Comparison of ENCODE assay signal across 22 cellular contexts in the genomic region with DNA sequence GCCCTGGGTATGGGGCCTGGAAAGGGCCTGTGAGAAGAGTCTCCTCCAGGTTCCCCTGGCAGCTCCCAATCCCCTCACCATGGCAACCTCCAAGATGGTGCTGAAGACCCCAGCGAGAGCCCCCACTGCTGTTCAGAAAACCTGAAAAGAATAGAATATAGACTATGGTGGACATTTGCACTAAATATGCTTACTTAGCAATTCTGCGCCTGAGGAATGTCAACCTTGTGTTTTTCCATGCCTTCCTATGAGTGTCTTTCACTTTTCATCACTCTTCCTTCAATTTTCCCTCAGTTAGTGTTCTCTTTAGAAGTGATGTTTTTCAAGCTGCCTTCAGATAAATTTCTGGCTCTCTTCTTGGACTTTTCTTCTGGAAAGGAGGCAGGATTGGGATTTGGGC.
A peak's percentile ranks its signal among the peaks of the same experiment; 100 is the strongest.
DNase-seq lines count a peak whose midpoint lies in the region; ATAC-seq, FAIRE-seq and TF ChIP-seq lines count a peak whose summit lies in the region.
"Had no signal": no experiment of that assay in that cellular context is flagged by ENCODE, and none has a peak within 500 bp of the region (broad histone marks: within the 10 kb centered on the region; RNA-seq: fewer than 3 reads in every experiment).

No MANE protein-coding gene starts in this region.

- H2BK5ac ChIP-seq in IMR-90 (ENCODE audit: low read depth, low read length, poor library complexity, severe bottlenecking) (no peak overlapping the region), H1 (ENCODE audit: low read depth, low read length) (no peak overlapping the region), neuronal stem cell (ENCODE audit: low read length) (no peak overlapping the region)

- no peak overlapping the region for H2AK5ac ChIP-seq in IMR-90 (ENCODE audit: low read depth, low read length)
- H2AK5ac ChIP-seq in H1 (ENCODE audit: low read depth, low read length): no peak overlapping the region
- no peak overlapping the region for H2AK5ac ChIP-seq in neuronal stem cell (ENCODE audit: low read depth, low read length)

- dilution Hi-C loops in IMR-90 (cut with HindIII; ENCODE audit: low sequenced_read_pairs, unreplicated experiment): no loop called here

- H3K4ac ChIP-seq in IMR-90 (ENCODE audit: low read depth, low read length): no peak overlapping the region
- no peak overlapping the region for H3K4ac ChIP-seq in H1 (replicated peaks; ENCODE audit: insufficient read length, low read depth, low read length)
- H3K4ac ChIP-seq in neuronal stem cell (ENCODE audit: low read length): no peak overlapping the region

- H4K20me1 ChIP-seq in HepG2 (ENCODE audit: insufficient read depth, low read length) (no peaks in the 10 kb centered on the region), IMR-90 (ENCODE audit: insufficient read depth, low read length) (no peaks in the 10 kb centered on the region), H1 (replicated peaks in 1 of 2; ENCODE audit: control insufficient read depth in 1 of 2, insufficient read depth in 2 of 2, low read length in 2 of 2) (no peaks in the 10 kb centered on the region)
- H4K20me1 ChIP-seq: BLaER1 treated with 17β-estradiol and CSF1 and Interleukin-3, amounts not matched to agents 10 nM and 100 nM had no signal

- H3K14ac ChIP-seq in IMR-90 (replicated peaks; ENCODE audit: low read depth, low read length): no peak overlapping the region
- no peak overlapping the region for H3K14ac ChIP-seq in H1 (ENCODE audit: insufficient read length)
- H3K14ac ChIP-seq in neuronal stem cell (ENCODE audit: low read length): no peak overlapping the region

- H3K9me3 ChIP-seq in HepG2 (ENCODE audit: low read length): no peaks in the 10 kb centered on the region
- H3K9me3 ChIP-seq in right lobe of liver: no peaks in the 10 kb centered on the region
- H3K9me3 ChIP-seq in IMR-90 (ENCODE audit: control insufficient read depth, insufficient read depth, low read length): no peaks in the 10 kb centered on the region
- H3K9me3 ChIP-seq in H1 (ENCODE audit: insufficient read depth in 2 of 2, low read depth in 1 of 2, low read length in 1 of 2): no peaks in the 10 kb centered on the region
- no peaks in the 10 kb centered on the region for H3K9me3 ChIP-seq in neuronal stem cell (replicated peaks in 1 of 2; ENCODE audit: control insufficient read depth in 2 of 2, insufficient read depth in 1 of 2, low read depth in 1 of 2, low read length in 2 of 2)
- H3K9me3 ChIP-seq: BLaER1 treated with 17β-estradiol and CSF1 and Interleukin-3, amounts not matched to agents 10 nM and 100 nM; Caco-2 had no signal

- H3K79me2 ChIP-seq in HepG2 (ENCODE audit: insufficient read depth, low read length) (peaks cover 6% of the 10 kb centered on the region), H1 (ENCODE audit: control insufficient read depth in 1 of 2, insufficient read depth in 2 of 2, low read length in 2 of 2) (no peaks in the 10 kb centered on the region)

- no peaks in the 10 kb centered on the region for H3K23me2 ChIP-seq in H1 (ENCODE audit: low read depth, low read length)

- no peak for TF ChIP-seq EP300 in HepG2 (IDR thresholded peaks at IDR 0.05; ENCODE audit: low read depth in 2 of 2, low read length in 2 of 2)
- TF ChIP-seq EP300 in HepG2 (CRISPR knock-in tag; IDR thresholded peaks at IDR 0.05; ENCODE audit: borderline replicate concordance): no peak
- no peak for TF ChIP-seq EP300 in H1 (IDR thresholded peaks at IDR 0.05; ENCODE audit: borderline replicate concordance in 1 of 2, low read depth in 2 of 2, low read length in 2 of 2)

- no peak for ATAC-seq in HepG2
- ATAC-seq in right lobe of liver: no peak
- no peak for ATAC-seq in IMR-90 (ENCODE audit: low read depth)
- ATAC-seq in HG02798 (IDR thresholded peaks at IDR 0.05; ENCODE audit: poor library complexity, unreplicated experiment): no peak
- no peak for ATAC-seq in GM18868 (IDR thresholded peaks at IDR 0.05; ENCODE audit: unreplicated experiment)
- ATAC-seq: CD8-positive, alpha-beta T cell had no signal

- H2AK9ac ChIP-seq in IMR-90 (replicated peaks; ENCODE audit: low read depth, low read length, poor library complexity): no peak overlapping the region

- no peak for FAIRE-seq in HepG2 (lab: Jason Lieb, UNC)
- no peak for FAIRE-seq in H1 (lab: Jason Lieb, UNC)
- FAIRE-seq: A204.1, D721Med, G401.6, GM12891 had no signal

- TF ChIP-seq RAD21 in HepG2 (CRISPR knock-in tag; IDR thresholded peaks at IDR 0.05) (no peak), IMR-90 (IDR thresholded peaks at IDR 0.05; ENCODE audit: low read length) (no peak), H1 (IDR thresholded peaks at IDR 0.05 in 1 of 2, conservative IDR thresholded peaks at IDR 0.05 in 1 of 2; ENCODE audit: low read depth in 2 of 2, low read length in 2 of 2) (no peak)

- WGBS in HepG2 (ENCODE audit: low lambda C conversion rate): 86% methylated on average over 2 of the region's 2 CpGs
- 67% methylated on average over 1 of the region's 2 CpGs for WGBS in right lobe of liver (ENCODE audit: insufficient coverage, low coverage, low lambda C conversion rate, missing lambda C conversion rate)
- no CpG with 5 or more reads among the region's 2 CpGs for WGBS in IMR-90 (ENCODE audit: extremely low coverage in 2 of 2, insufficient read length in 1 of 2), 2 experiments
- WGBS in H1 (ENCODE audit: extremely low coverage in 1 of 2, insufficient coverage in 1 of 2, insufficient read length in 1 of 2, insufficient replicate concordance in 2 of 2, low coverage in 1 of 2, low lambda C conversion rate in 2 of 2, missing lambda C conversion rate in 1 of 2), 2 experiments: 90% methylated on average over 2 of the region's 2 CpGs; no CpG with 5 or more reads in 1 of the 2 experiments
- WGBS in neuronal stem cell (ENCODE audit: extremely low coverage in 2 of 2, insufficient read length in 2 of 2, insufficient replicate concordance in 1 of 2), 2 donors: no CpG with 5 or more reads among the region's 2 CpGs
- 90 to 97% methylated on average over 2 of the region's 2 CpGs for WGBS in lower leg skin, 2 donors

- BruUV-seq in HepG2 (replicated peaks; lab: Mats Ljungman, UMichigan) (no TSS peak), IMR-90 (replicated peaks; lab: Mats Ljungman, UMichigan) (no TSS peak)

- H2AFZ ChIP-seq in HepG2 (ENCODE audit: low read length): no peak overlapping the region
- H2AFZ ChIP-seq in IMR-90 (replicated peaks; ENCODE audit: low read length, poor library complexity): no peak overlapping the region
- no peak overlapping the region for H2AFZ ChIP-seq in H1 (ENCODE audit: low read length)
- no peak overlapping the region for H2AFZ ChIP-seq in neuronal stem cell (ENCODE audit: low read length)

- H3K23ac ChIP-seq in IMR-90 (ENCODE audit: low read depth, low read length): no peak overlapping the region
- no peak overlapping the region for H3K23ac ChIP-seq in H1 (ENCODE audit: insufficient read length)
- no peak overlapping the region for H3K23ac ChIP-seq in neuronal stem cell (ENCODE audit: low read depth, low read length, poor library complexity)

- in situ Hi-C loops in HepG2 (cut with HindIII; ENCODE audit: extremely low pct_ligation_motif_present, low pct_unique_long_range_greater_than_20kb) (no loop called here), IMR-90 (cut with MboI; ENCODE audit: low sequenced_read_pairs) (no loop called here)

- TF ChIP-seq POLR2A in HepG2 (IDR thresholded peaks at IDR 0.05; ENCODE audit: insufficient read depth in 1 of 2, low read depth in 2 of 2, low read length in 2 of 2) (no peak), right lobe of liver (IDR thresholded peaks at IDR 0.05) (no peak), IMR-90 (IDR thresholded peaks at IDR 0.05; ENCODE audit: low read depth, low read length) (no peak), H1 (IDR thresholded peaks at IDR 0.05; ENCODE audit: control extremely low read depth in 1 of 2, low read depth in 2 of 2, low read length in 2 of 2) (no peak), lower leg skin (IDR thresholded peaks at IDR 0.05) (no peak)

- H3K36me3 ChIP-seq in HepG2 (replicated peaks in 1 of 2; ENCODE audit: control insufficient read depth in 1 of 2, insufficient read depth in 2 of 2, low read length in 2 of 2) (no peaks in the 10 kb centered on the region; a peak in 1 of 5 replicates), right lobe of liver (no peaks in the 10 kb centered on the region), IMR-90 (ENCODE audit: control insufficient read depth, insufficient read depth, low read length) (no peaks in the 10 kb centered on the region), H1 (ENCODE audit: control insufficient read depth in 2 of 4, insufficient read depth in 4 of 4, low read length in 3 of 4) (no peaks in the 10 kb centered on the region), neuronal stem cell (replicated peaks in 1 of 2; ENCODE audit: control insufficient read depth in 2 of 2, insufficient read depth in 2 of 2, low read length in 2 of 2) (no peaks in the 10 kb centered on the region)
- H3K36me3 ChIP-seq: BLaER1 treated with 17β-estradiol and CSF1 and Interleukin-3, amounts not matched to agents 10 nM and 100 nM had no signal

- intact Hi-C loops in HepG2 (cut with micrococcal nuclease; ENCODE audit: unreplicated experiment) (no loop called here), right lobe of liver (cut with DNase I) (no loop called here), IMR-90 (cut with micrococcal nuclease) (no loop called here), lower leg skin (cut with DNase I; ENCODE audit: low total_unique reads) (no loop called here)

- H2BK20ac ChIP-seq in IMR-90 (ENCODE audit: low read depth, low read length) (no peak overlapping the region), H1 (ENCODE audit: low read length) (no peak overlapping the region)

- H3K27me3 ChIP-seq in HepG2 (ENCODE audit: control insufficient read depth in 1 of 2, insufficient read depth in 2 of 2, low read length in 2 of 2) (no peaks in the 10 kb centered on the region), right lobe of liver (no peaks in the 10 kb centered on the region), IMR-90 (ENCODE audit: control insufficient read depth, insufficient read depth, low read length) (peaks cover 8% of the 10 kb centered on the region; the same call in 1 of the 2 replicates), H1 (replicated peaks in 1 of 4; ENCODE audit: control insufficient read depth in 3 of 4, extremely low read depth in 1 of 4, insufficient read depth in 3 of 4, low read length in 3 of 4) (no peaks in the 10 kb centered on the region), neuronal stem cell (ENCODE audit: control insufficient read depth in 3 of 3, insufficient read depth in 3 of 3, low read depth in 1 of 3, low read length in 3 of 3) (no peaks in the 10 kb centered on the region)
- H3K27me3 ChIP-seq: BLaER1 treated with 17β-estradiol and CSF1 and Interleukin-3, amounts not matched to agents 10 nM and 100 nM had no signal

- H4K5ac ChIP-seq in IMR-90 (ENCODE audit: low read depth, low read length) (no peak overlapping the region), H1 (ENCODE audit: insufficient read length, low read depth, low read length) (no peak overlapping the region)

- H2BK15ac ChIP-seq in IMR-90 (ENCODE audit: low read depth, low read length) (no peak overlapping the region), H1 (ENCODE audit: low read length) (no peak overlapping the region), neuronal stem cell (ENCODE audit: low read length) (no peak overlapping the region)

- no peak overlapping the region for H4K8ac ChIP-seq in IMR-90 (ENCODE audit: low read depth in 2 of 2, low read length in 2 of 2)
- no peak overlapping the region for H4K8ac ChIP-seq in H1 (ENCODE audit: extremely low read depth, insufficient read depth, low read length)
- no peak overlapping the region for H4K8ac ChIP-seq in neuronal stem cell (ENCODE audit: low read depth, low read length)

- no peak overlapping the region for H3K4me3 ChIP-seq in HepG2 (replicated peaks in 1 of 3; ENCODE audit: insufficient read depth in 1 of 3, low read depth in 2 of 3, low read length in 3 of 3)
- no peak overlapping the region for H3K4me3 ChIP-seq in right lobe of liver
- H3K4me3 ChIP-seq in IMR-90 (ENCODE audit: insufficient read depth, low read depth, low read length): no peak overlapping the region
- H3K4me3 ChIP-seq in H1 (ENCODE audit: extremely low read depth in 1 of 4, insufficient read depth in 2 of 4, low read depth in 3 of 4, low read length in 4 of 4): no peak overlapping the region
- no peak overlapping the region for H3K4me3 ChIP-seq in neuronal stem cell (ENCODE audit: low read length in 2 of 2)
- no peak overlapping the region for H3K4me3 ChIP-seq in lower leg skin (ENCODE audit: low read depth, poor library complexity, severe bottlenecking)
- H3K4me3 ChIP-seq: BLaER1 treated with 17β-estradiol and CSF1 and Interleukin-3, amounts not matched to agents 10 nM and 100 nM had no signal

- no peak overlapping the region for H3K9ac ChIP-seq in HepG2 (ENCODE audit: insufficient read depth, low read depth, low read length)
- no peak overlapping the region for H3K9ac ChIP-seq in IMR-90 (ENCODE audit: low read depth, low read length)
- H3K9ac ChIP-seq in H1 (replicated peaks in 1 of 4; ENCODE audit: extremely low read depth in 1 of 4, low read depth in 3 of 4, low read length in 3 of 4): no peak overlapping the region
- H3K9ac ChIP-seq in neuronal stem cell (ENCODE audit: low read depth, low read length, poor library complexity): no peak overlapping the region
- H3K9ac ChIP-seq: BLaER1 treated with 17β-estradiol and CSF1 and Interleukin-3, amounts not matched to agents 10 nM and 100 nM had no signal

- H3K4me1 ChIP-seq in HepG2 (ENCODE audit: insufficient read depth, low read length) (peaks cover 46% of the 10 kb centered on the region), right lobe of liver (peaks cover 0 to 19% (median 9%) of the 10 kb centered on the region in 4 donors), IMR-90 (ENCODE audit: control insufficient read depth, insufficient read depth, low read length) (no peaks in the 10 kb centered on the region), H1 (replicated peaks in 1 of 4; ENCODE audit: control insufficient read depth in 3 of 4, insufficient read depth in 4 of 4, low read length in 3 of 4) (no peaks in the 10 kb centered on the region), neuronal stem cell (ENCODE audit: control insufficient read depth in 2 of 2, insufficient read depth in 1 of 2, low read depth in 1 of 2, low read length in 2 of 2) (no peaks in the 10 kb centered on the region)
- H3K4me1 ChIP-seq: BLaER1 treated with 17β-estradiol and CSF1 and Interleukin-3, amounts not matched to agents 10 nM and 100 nM; Caco-2 had no signal

- H4K91ac ChIP-seq in IMR-90 (ENCODE audit: insufficient read depth, low read depth, low read length) (no peak overlapping the region), H1 (replicated peaks; ENCODE audit: insufficient read length, low read length) (no peak overlapping the region), neuronal stem cell (ENCODE audit: low read depth, low read length, poor library complexity) (no peak overlapping the region)

- H3K4me2 ChIP-seq in HepG2 (ENCODE audit: low read depth, low read length): no peak overlapping the region
- no peak overlapping the region for H3K4me2 ChIP-seq in IMR-90 (ENCODE audit: low read depth, low read length)
- H3K4me2 ChIP-seq in H1 (ENCODE audit: insufficient read depth in 1 of 2, low read depth in 2 of 2, low read length in 2 of 2): no peak overlapping the region
- no peak overlapping the region for H3K4me2 ChIP-seq in neuronal stem cell (ENCODE audit: insufficient read depth, low read length, poor library complexity, severe bottlenecking)
- H3K4me2 ChIP-seq: BLaER1 treated with 17β-estradiol and CSF1 and Interleukin-3, amounts not matched to agents 10 nM and 100 nM had no signal

- H2BK120ac ChIP-seq in IMR-90 (ENCODE audit: low read depth, low read length) (no peak overlapping the region), H1 (replicated peaks; ENCODE audit: low read depth, low read length) (no peak overlapping the region), neuronal stem cell (ENCODE audit: low read depth, low read length) (no peak overlapping the region)

- no peak overlapping the region for H2BK12ac ChIP-seq in H1 (ENCODE audit: low read depth, low read length)
- no peak overlapping the region for H2BK12ac ChIP-seq in neuronal stem cell (ENCODE audit: low read length)

- TF ChIP-seq CTCF in HepG2 (CRISPR knock-in tag; IDR thresholded peaks at IDR 0.05): no peak
- TF ChIP-seq CTCF in right lobe of liver (IDR thresholded peaks at IDR 0.05): no peak
- TF ChIP-seq CTCF in IMR-90 (conservative IDR thresholded peaks at IDR 0.05; ENCODE audit: low read depth, low read length): no peak
- no peak for TF ChIP-seq CTCF in H1 (IDR thresholded peaks at IDR 0.05; ENCODE audit: control extremely low read depth in 1 of 3, insufficient read depth in 1 of 3, low read depth in 1 of 3, low read length in 3 of 3)
- no peak for TF ChIP-seq CTCF in lower leg skin (IDR thresholded peaks at IDR 0.05)

- CTCF ChIA-PET in HepG2 (lab: Yijun Ruan, JAX; ENCODE audit: low intra/inter-chr PET ratio, low total read pairs) (no interaction called here), IMR-90 (lab: Yijun Ruan, JAX) (interaction anchor here (0.5 kb wide), 1 partner anchor 138 kb away, joined by 3 read pairs; no protein-coding TSS in a partner anchor), H1 (lab: Charles Lee; ENCODE audit: partially characterized antibody) (interaction anchor here (3.2 kb wide), 1 partner anchor 16 kb away, joined by 12 read pairs; no protein-coding TSS in a partner anchor)

- no peaks in the 10 kb centered on the region for H3K9me1 ChIP-seq in IMR-90 (ENCODE audit: insufficient read depth, low read length)

- POLR2A ChIA-PET in HepG2 (lab: Yijun Ruan, JAX) (interaction anchor here (1.3 kb wide), 1 partner anchor 13 kb away, joined by 4 read pairs; no protein-coding TSS in a partner anchor), IMR-90 (lab: Charles Lee; ENCODE audit: unreplicated experiment) (no interaction called here), H1 (lab: Charles Lee; ENCODE audit: partially characterized antibody) (no interaction called here)

- no peak overlapping the region for H3K18ac ChIP-seq in IMR-90 (ENCODE audit: low read depth, low read length)
- no peak overlapping the region for H3K18ac ChIP-seq in H1 (ENCODE audit: extremely low read depth, low read length)
- H3K18ac ChIP-seq in neuronal stem cell (ENCODE audit: low read length): peak overlapping the region; percentile 39

- no peak for DNase-seq in HepG2 (ENCODE audit: low spot score)
- no peak for DNase-seq in right lobe of liver
- DNase-seq in IMR-90: no peak
- no peak for DNase-seq in H1 (ENCODE audit: low read depth in 1 of 2, low spot score in 2 of 2)
- DNase-seq in neuronal stem cell (ENCODE audit: low spot score): no peak
- no peak for DNase-seq in lower leg skin (ENCODE audit: low spot score in 2 of 2)
- DNase-seq: 8988T; AML-193; Caco-2; Calu3; CD4-positive, alpha-beta T cell; CD8-positive, alpha-beta T cell; DMS79 treated with DMSO at 0.1 percent for 48 hours; GF-D8 had no signal

- H3K27ac ChIP-seq in HepG2 (ENCODE audit: extremely low read length, insufficient read depth, low read length) (no peak overlapping the region), right lobe of liver (no peak overlapping the region), IMR-90 (ENCODE audit: insufficient read depth, low read length) (no peak overlapping the region), H1 (ENCODE audit: low read depth, low read length) (no peak overlapping the region), neuronal stem cell (replicated peaks; ENCODE audit: low read length) (no peak overlapping the region)
- H3K27ac ChIP-seq: BLaER1 treated with 17β-estradiol and CSF1 and Interleukin-3, amounts not matched to agents 10 nM and 100 nM; C4-2B had no signal

- no peaks in the 10 kb centered on the region for H3K79me1 ChIP-seq in IMR-90 (ENCODE audit: low read depth in 1 of 2, low read length in 2 of 2)
- no peaks in the 10 kb centered on the region for H3K79me1 ChIP-seq in H1 (ENCODE audit: low read depth, low read length)
- H3K79me1 ChIP-seq in neuronal stem cell (ENCODE audit: low read depth, low read length): no peaks in the 10 kb centered on the region

- H3K56ac ChIP-seq in IMR-90 (ENCODE audit: extremely low read depth, insufficient read depth, low read length) (no peak overlapping the region), H1 (replicated peaks; ENCODE audit: insufficient read length, low read depth, low read length) (no peak overlapping the region)
